8 cellular contexts compared by ENCODE assay signal in genomic region chr12:120528861-120529525, GRCh38. TPM values are rescaled to one million over a fixed set of nuclear protein-coding genes. Genes with fewer than 3 reads are reported as not detected.
DNase-seq lines count a peak whose midpoint lies in the region; ATAC-seq and TF ChIP-seq lines count a peak whose summit lies in the region.

Gene COQ5 (minus strand): TSS chr12:120529158. CDS start chr12:120529141, 17 bp downstream.

- intact Hi-C loops in left ventricle myocardium inferior (cut with micrococcal nuclease) = no loop called here
- intact Hi-C loops in prostate gland (cut with DNase I) = no loop called here

- H3K27me3 Mint-ChIP-seq in T-helper 17 cell = no peaks in the 10 kb centered on the region

- H3K4me3 ChIP-seq in GM12864 (ENCODE audit: low read depth, low read length) = peak within 1 kb of the TSS; percentile 98
- peak within 1 kb of the TSS; percentile 76 for H3K4me3 ChIP-seq in left ventricle myocardium inferior
- peak within 1 kb of the TSS; percentile 65 to 74 for H3K4me3 ChIP-seq in prostate gland

- peaks cover 10% of the 10 kb centered on the region for H3K4me1 ChIP-seq in left ventricle myocardium inferior
- H3K4me1 ChIP-seq in prostate gland (replicated peaks) = peaks cover 6% of the 10 kb centered on the region

- under 1% methylated on average over 38 of the region's 38 CpGs for WGBS in prostate gland

- peak within 1 kb of the TSS; percentile 92 for H3K27ac ChIP-seq in left ventricle myocardium inferior (replicated peaks)
- H3K27ac ChIP-seq in prostate gland = peak within 1 kb of the TSS; percentile 89

- TF ChIP-seq CTCF in GM12864 (IDR thresholded peaks at IDR 0.05; ENCODE audit: low read depth, low read length, missing control alignments) (no peak), left ventricle myocardium inferior (IDR thresholded peaks at IDR 0.05; ENCODE audit: borderline replicate concordance) (no peak), prostate gland (IDR thresholded peaks at IDR 0.05) (no peak)

- peaks cover 16% of the 10 kb centered on the region for H3K4me1 Mint-ChIP-seq in T-helper 17 cell

- peak within 1 kb of the TSS; percentile 100 for H3K4me3 Mint-ChIP-seq in T-helper 17 cell

- H3K27ac Mint-ChIP-seq in T-helper 17 cell = peak within 1 kb of the TSS; percentile 99

- peaks cover 2% of the 10 kb centered on the region for H3K36me3 Mint-ChIP-seq in T-helper 17 cell (ENCODE audit: low read depth)

- no peaks in the 10 kb centered on the region for H3K36me3 ChIP-seq in left ventricle myocardium inferior
- H3K36me3 ChIP-seq in prostate gland = no peaks in the 10 kb centered on the region

- H3K27me3 ChIP-seq in left ventricle myocardium inferior (ENCODE audit: low read depth) (no peaks in the 10 kb centered on the region), prostate gland (replicated peaks; ENCODE audit: insufficient read depth) (no peaks in the 10 kb centered on the region)

- H3K9me3 ChIP-seq in T-helper 17 cell (ENCODE audit: control insufficient read depth, low read length, poor library complexity, severe bottlenecking) (no peaks in the 10 kb centered on the region), left ventricle myocardium inferior (replicated peaks) (no peaks in the 10 kb centered on the region), prostate gland (no peaks in the 10 kb centered on the region)

- peak; percentile 54 for DNase-seq in GM12864 (ENCODE audit: low read depth)
- DNase-seq in NCI-H1417 (lab: John Stamatoyannopoulos, UW) = peak; percentile 91 to 95 (median 93)
- peak; percentile 63 to 70 (median 64) for DNase-seq in T-helper 17 cell
- peak; percentile 44 to 95 (median 84) for DNase-seq in amygdala (lab: John Stamatoyannopoulos, UW)
- DNase-seq in left ventricle myocardium inferior = peak; percentile 91
- peak; percentile 91 for DNase-seq in prostate gland (ENCODE audit: low spot score)
- peak; percentile 91 for DNase-seq in ureter (ENCODE audit: low spot score)

- TF ChIP-seq POLR2A in prostate gland (IDR thresholded peaks at IDR 0.05) = peak; percentile 61

- ATAC-seq in HG02678 (IDR thresholded peaks at IDR 0.05; ENCODE audit: unreplicated experiment) = peak; percentile 86
- peak; percentile 97 for ATAC-seq in T-helper 17 cell

RNA-seq across cellular contexts. Expression of gene COQ5, which starts in this region (rescaled TPM):
- total RNA-seq in T-helper 17 cell (10 to 100 TPM; 11.7 to 11.8 TPM), left ventricle myocardium inferior (41.8 TPM), prostate gland (10 to 100 TPM; 18.1 to 26.7 TPM), ureter (28.8 TPM)

Comparison
In these comparisons a context has a peak if more than half of its experiments do, and no peak if none do; other contexts are left out.
1. Peak in every context shown above with its lines: DNase-seq, ATAC-seq, H3K4me3 ChIP-seq and H3K27ac ChIP-seq.